34 cellular contexts compared by ENCODE assay signal in the genomic region with DNA sequence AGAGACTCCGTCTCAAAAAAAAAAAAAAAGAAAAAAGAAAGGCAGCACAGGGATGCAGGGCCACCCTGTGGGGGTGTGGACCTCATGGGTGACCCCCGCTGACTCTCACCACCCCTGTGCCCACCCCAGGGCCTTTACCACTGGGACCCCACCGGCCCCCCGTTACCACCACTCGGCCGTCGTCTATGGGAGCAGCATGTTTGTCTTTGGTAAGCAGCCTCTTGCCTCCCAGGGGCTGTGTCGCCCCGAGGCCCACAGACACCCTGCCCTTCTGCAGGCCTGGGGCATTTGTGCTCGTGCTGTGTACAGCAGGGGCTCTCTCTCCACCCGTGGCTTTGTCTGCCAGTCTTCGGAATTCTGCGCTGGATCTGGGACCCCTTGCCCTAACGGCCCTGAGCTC. TPM values are rescaled to one million over a fixed set of nuclear protein-coding genes. Genes with fewer than 3 reads are reported as not detected.
"Had no signal": no experiment of that assay in that cellular context is flagged by ENCODE, and none has a peak within 500 bp of the region (broad histone marks: within the 10 kb centered on the region; RNA-seq: fewer than 3 reads in every experiment).

No MANE protein-coding gene starts in this region.

- H3K4me1 ChIP-seq: foreskin keratinocyte had no signal

- H3K9me3 Mint-ChIP-seq: activated CD4-positive, alpha-beta memory T cell treated with anti-CD3 and anti-CD28 coated beads for 36 hours; activated CD4-positive, alpha-beta T cell treated with anti-CD3 and anti-CD28 coated beads, Interleukin-2, amount 10 ng/mL, durations not matched to agents 24 days and 14 days; activated naive CD4-positive, alpha-beta T cell treated with anti-CD3 and anti-CD28 coated beads for 36 hours; activated naive CD4-positive, alpha-beta T cell treated with anti-CD3 and anti-CD28 coated beads, Interleukin-2, amount 50 U/mL, for 24 hours; activated naive CD8-positive, alpha-beta T cell treated with anti-CD3 and anti-CD28 coated beads for 36 hours; activated naive CD8-positive, alpha-beta T cell treated with anti-CD3 and anti-CD28 coated beads, Interleukin-2, amount 50 U/mL, for 24 hours; activated T-helper 1 cell treated with anti-CD3 and anti-CD28 coated beads, Interleukin-12 subunit alpha, Interleukin-12 subunit beta, Interleukin-2, Interleukin-4 antibody, amounts not matched to agents 30 ng/mL and 10 ng/mL and 1 ng/mL, durations not matched to agents 14 hours and 24 hours and 36 hours; activated T-helper 2 cell treated with anti-CD3 and anti-CD28 coated beads, Interferon-gamma antibody, Interleukin-2, Interleukin-4, amounts not matched to agents 10 μg/mL and 5 μg/mL and 100 μg/mL, durations not matched to agents 14 hours and 24 hours and 36 hours; effector memory CD8-positive, alpha-beta T cell had no signal

- H3K9me3 ChIP-seq: adrenal gland, body of pancreas, esophagus muscularis mucosa, gastrocnemius medialis had no signal

- ATAC-seq: activated CD4-positive, alpha-beta T cell treated with anti-CD3 and anti-CD28 coated beads for 36 hours; activated CD8-positive, alpha-beta memory T cell treated with anti-CD3 and anti-CD28 coated beads, Interleukin-2, amount 10 ng/mL, durations not matched to agents 7 days and 5 days; activated CD8-positive, alpha-beta T cell treated with anti-CD3 and anti-CD28 coated beads, Interleukin-2, amount 10 ng/mL, durations not matched to agents 7 days and 5 days; activated naive CD8-positive, alpha-beta T cell treated with anti-CD3 and anti-CD28 coated beads, Interleukin-2, amount 50 U/mL, for 24 hours; body of pancreas; effector memory CD8-positive, alpha-beta T cell; foreskin keratinocyte; gastrocnemius medialis had no signal

- FAIRE-seq: colon had no signal

- H3K4me3 ChIP-seq: adrenal gland, body of pancreas, esophagus muscularis mucosa, gastrocnemius medialis had no signal

- H3K4me3 Mint-ChIP-seq: activated CD4-positive, alpha-beta memory T cell treated with anti-CD3 and anti-CD28 coated beads for 36 hours; activated CD4-positive, alpha-beta T cell treated with anti-CD3 and anti-CD28 coated beads for 36 hours; activated CD4-positive, alpha-beta T cell treated with anti-CD3 and anti-CD28 coated beads, Interleukin-2, amount 10 ng/mL, durations not matched to agents 24 days and 14 days; activated CD8-positive, alpha-beta memory T cell treated with anti-CD3 and anti-CD28 coated beads, Interleukin-2, amount 10 ng/mL, durations not matched to agents 7 days and 5 days; activated CD8-positive, alpha-beta T cell treated with anti-CD3 and anti-CD28 coated beads, Interleukin-2, amount 10 ng/mL, durations not matched to agents 7 days and 5 days; activated naive CD4-positive, alpha-beta T cell treated with anti-CD3 and anti-CD28 coated beads for 36 hours; activated naive CD4-positive, alpha-beta T cell treated with anti-CD3 and anti-CD28 coated beads, Interleukin-2, amount 50 U/mL, for 24 hours; activated naive CD8-positive, alpha-beta T cell treated with anti-CD3 and anti-CD28 coated beads for 36 hours; activated naive CD8-positive, alpha-beta T cell treated with anti-CD3 and anti-CD28 coated beads, Interleukin-2, amount 50 U/mL, for 24 hours; activated T-helper 1 cell treated with anti-CD3 and anti-CD28 coated beads, Interleukin-12 subunit alpha, Interleukin-12 subunit beta, Interleukin-2, Interleukin-4 antibody, amounts not matched to agents 30 ng/mL and 10 ng/mL and 1 ng/mL, durations not matched to agents 14 hours and 24 hours and 36 hours; effector memory CD8-positive, alpha-beta T cell had no signal

- H3K27ac Mint-ChIP-seq: activated CD4-positive, alpha-beta memory T cell treated with anti-CD3 and anti-CD28 coated beads for 36 hours; activated CD4-positive, alpha-beta T cell treated with anti-CD3 and anti-CD28 coated beads for 36 hours; activated CD8-positive, alpha-beta memory T cell treated with anti-CD3 and anti-CD28 coated beads, Interleukin-2, amount 10 ng/mL, durations not matched to agents 7 days and 5 days; activated CD8-positive, alpha-beta T cell treated with anti-CD3 and anti-CD28 coated beads, Interleukin-2, amount 10 ng/mL, durations not matched to agents 7 days and 5 days; activated naive CD4-positive, alpha-beta T cell treated with anti-CD3 and anti-CD28 coated beads for 36 hours; activated naive CD4-positive, alpha-beta T cell treated with anti-CD3 and anti-CD28 coated beads, Interleukin-2, amount 50 U/mL, for 24 hours; activated naive CD8-positive, alpha-beta T cell treated with anti-CD3 and anti-CD28 coated beads for 36 hours; activated naive CD8-positive, alpha-beta T cell treated with anti-CD3 and anti-CD28 coated beads, Interleukin-2, amount 50 U/mL, for 24 hours; activated T-helper 1 cell treated with anti-CD3 and anti-CD28 coated beads, Interleukin-12 subunit alpha, Interleukin-12 subunit beta, Interleukin-2, Interleukin-4 antibody, amounts not matched to agents 30 ng/mL and 10 ng/mL and 1 ng/mL, durations not matched to agents 14 hours and 24 hours and 36 hours; activated T-helper 2 cell treated with anti-CD3 and anti-CD28 coated beads, Interferon-gamma antibody, Interleukin-2, Interleukin-4, amounts not matched to agents 10 μg/mL and 5 μg/mL and 100 μg/mL, durations not matched to agents 14 hours and 24 hours and 36 hours; effector memory CD8-positive, alpha-beta T cell had no signal

- H3K27me3 ChIP-seq: adrenal gland, body of pancreas, esophagus muscularis mucosa, foreskin keratinocyte, gastrocnemius medialis had no signal

- DNase-seq: activated CD4-positive, alpha-beta memory T cell treated with anti-CD3 and anti-CD28 coated beads for 36 hours; activated CD4-positive, alpha-beta T cell treated with anti-CD3 and anti-CD28 coated beads for 36 hours; activated CD4-positive, alpha-beta T cell treated with anti-CD3 and anti-CD28 coated beads, Interleukin-2, amount 10 ng/mL, durations not matched to agents 24 days and 14 days; activated CD4-positive, CD25-positive, alpha-beta regulatory T cell; activated CD4-positive, CD25-positive, alpha-beta regulatory T cell treated with anti-CD3 and anti-CD28 coated beads, Interleukin-2, amount 50 U/mL, for 72 hours; activated CD8-positive, alpha-beta memory T cell treated with anti-CD3 and anti-CD28 coated beads, Interleukin-2, amount 10 ng/mL, durations not matched to agents 7 days and 5 days; activated CD8-positive, alpha-beta memory T cell treated with anti-CD3 and anti-CD28 coated beads, Interleukin-2, amount 50 U/mL, for 4 hours; activated CD8-positive, alpha-beta T cell treated with anti-CD3 and anti-CD28 coated beads, Interleukin-2, amount 10 ng/mL, durations not matched to agents 7 days and 5 days; activated effector memory CD4-positive, alpha-beta T cell treated with anti-CD3 and anti-CD28 coated beads, Interleukin-2, amount 50 U/mL, for 16 hours; activated naive CD4-positive, alpha-beta T cell treated with anti-CD3 and anti-CD28 coated beads for 36 hours; activated naive CD8-positive, alpha-beta T cell treated with anti-CD3 and anti-CD28 coated beads for 36 hours; activated naive CD8-positive, alpha-beta T cell treated with anti-CD3 and anti-CD28 coated beads, Interleukin-2, amount 50 U/mL, for 24 hours; activated T-cell treated with anti-CD3 and anti-CD28 coated beads, Interleukin-2, amount 50 U/mL, for 1 hour; activated T-cell treated with anti-CD3 and anti-CD28 coated beads, Interleukin-2, amount 50 U/mL, for 48 hours; adrenal gland; amygdala; aorta; body of pancreas; caudate nucleus; cortex of kidney; dermis blood vessel endothelial cell; effector CD4-positive, alpha-beta T cell; effector memory CD8-positive, alpha-beta T cell; erythroblast; foreskin keratinocyte; gastrocnemius medialis; glutamatergic neuron; T-helper 1 cell; T-helper 2 cell had no signal

- H3K27ac ChIP-seq: adrenal gland, body of pancreas, esophagus muscularis mucosa, foreskin keratinocyte, gastrocnemius medialis had no signal

- H3K27me3 Mint-ChIP-seq: activated CD4-positive, alpha-beta memory T cell treated with anti-CD3 and anti-CD28 coated beads for 36 hours; activated CD4-positive, alpha-beta T cell treated with anti-CD3 and anti-CD28 coated beads for 36 hours; activated CD4-positive, alpha-beta T cell treated with anti-CD3 and anti-CD28 coated beads, Interleukin-2, amount 10 ng/mL, durations not matched to agents 24 days and 14 days; activated CD8-positive, alpha-beta memory T cell treated with anti-CD3 and anti-CD28 coated beads, Interleukin-2, amount 10 ng/mL, durations not matched to agents 7 days and 5 days; activated naive CD4-positive, alpha-beta T cell treated with anti-CD3 and anti-CD28 coated beads, Interleukin-2, amount 50 U/mL, for 24 hours; activated naive CD8-positive, alpha-beta T cell treated with anti-CD3 and anti-CD28 coated beads for 36 hours; activated naive CD8-positive, alpha-beta T cell treated with anti-CD3 and anti-CD28 coated beads, Interleukin-2, amount 50 U/mL, for 24 hours; effector memory CD8-positive, alpha-beta T cell had no signal

RNA-seq across cellular contexts. Expression of a gene that starts 20.3 kb away (rescaled TPM):
- total RNA-seq: activated CD4-positive, alpha-beta memory T cell treated with anti-CD3 and anti-CD28 coated beads for 36 hours had no signal

RNA-seq across cellular contexts. Expression of a gene that starts 27.6 kb away (rescaled TPM):
- total RNA-seq: activated CD4-positive, alpha-beta memory T cell treated with anti-CD3 and anti-CD28 coated beads for 36 hours; activated CD4-positive, alpha-beta T cell treated with anti-CD3 and anti-CD28 coated beads, Interleukin-2, amount 10 ng/mL, durations not matched to agents 24 days and 14 days; body of pancreas had no signal

RNA-seq across cellular contexts. Expression of a gene that starts 45.0 kb away (rescaled TPM):
- total RNA-seq: activated CD4-positive, alpha-beta memory T cell treated with anti-CD3 and anti-CD28 coated beads for 36 hours; activated CD4-positive, alpha-beta T cell treated with anti-CD3 and anti-CD28 coated beads for 36 hours; activated CD4-positive, alpha-beta T cell treated with anti-CD3 and anti-CD28 coated beads, Interleukin-2, amount 10 ng/mL, durations not matched to agents 24 days and 14 days; activated naive CD4-positive, alpha-beta T cell treated with anti-CD3 and anti-CD28 coated beads for 36 hours; activated T-helper 1 cell treated with anti-CD3 and anti-CD28 coated beads, Interleukin-12 subunit alpha, Interleukin-12 subunit beta, Interleukin-2, Interleukin-4 antibody, amounts not matched to agents 30 ng/mL and 10 ng/mL and 1 ng/mL, durations not matched to agents 14 hours and 24 hours and 36 hours; dermis blood vessel endothelial cell; gastrocnemius medialis had no signal
- polyA plus RNA-seq: aorta had no signal
